In genomic region chr6:103081126-103081525, GRCh38 we compare ENCODE assay signal across 1 cellular context.
TF ChIP-seq lines count a peak whose summit lies in the region.

No MANE protein-coding gene starts in this region.

TF ChIP-seq in SK-N-SH treated with all-trans-retinoic acid at 6 μM for 48 hours, 23 proteins besides CTCF, POLR2A, EP300 and RAD21 (continued from another document):
- TF ChIP-seq TOX (CRISPR knock-in tag; IDR thresholded peaks at IDR 0.05; ENCODE audit: borderline replicate concordance) (no peak), PPARA (CRISPR knock-in tag; IDR thresholded peaks at IDR 0.05; ENCODE audit: borderline replicate concordance) (no peak), GLIS3 (CRISPR knock-in tag; IDR thresholded peaks at IDR 0.05) (peak; percentile 78; the same call in 1 of the 2 replicates), ZC3H10 (CRISPR knock-in tag; IDR thresholded peaks at IDR 0.05) (no peak), ZFP30 (CRISPR knock-in tag; IDR thresholded peaks at IDR 0.05) (no peak), RARB (CRISPR knock-in tag; IDR thresholded peaks at IDR 0.05) (no peak), BACH2 (CRISPR knock-in tag; IDR thresholded peaks at IDR 0.05; ENCODE audit: borderline replicate concordance) (0 out of 2 replicates have a peak, but pooled peaks have one; percentile 25), ZNF565 (CRISPR knock-in tag; conservative IDR thresholded peaks at IDR 0.05; ENCODE audit: low read depth) (no peak), ZNF70 (CRISPR knock-in tag; IDR thresholded peaks at IDR 0.05) (peak; percentile 80)
